17 cellular contexts compared by ENCODE assay signal in the genomic region with DNA sequence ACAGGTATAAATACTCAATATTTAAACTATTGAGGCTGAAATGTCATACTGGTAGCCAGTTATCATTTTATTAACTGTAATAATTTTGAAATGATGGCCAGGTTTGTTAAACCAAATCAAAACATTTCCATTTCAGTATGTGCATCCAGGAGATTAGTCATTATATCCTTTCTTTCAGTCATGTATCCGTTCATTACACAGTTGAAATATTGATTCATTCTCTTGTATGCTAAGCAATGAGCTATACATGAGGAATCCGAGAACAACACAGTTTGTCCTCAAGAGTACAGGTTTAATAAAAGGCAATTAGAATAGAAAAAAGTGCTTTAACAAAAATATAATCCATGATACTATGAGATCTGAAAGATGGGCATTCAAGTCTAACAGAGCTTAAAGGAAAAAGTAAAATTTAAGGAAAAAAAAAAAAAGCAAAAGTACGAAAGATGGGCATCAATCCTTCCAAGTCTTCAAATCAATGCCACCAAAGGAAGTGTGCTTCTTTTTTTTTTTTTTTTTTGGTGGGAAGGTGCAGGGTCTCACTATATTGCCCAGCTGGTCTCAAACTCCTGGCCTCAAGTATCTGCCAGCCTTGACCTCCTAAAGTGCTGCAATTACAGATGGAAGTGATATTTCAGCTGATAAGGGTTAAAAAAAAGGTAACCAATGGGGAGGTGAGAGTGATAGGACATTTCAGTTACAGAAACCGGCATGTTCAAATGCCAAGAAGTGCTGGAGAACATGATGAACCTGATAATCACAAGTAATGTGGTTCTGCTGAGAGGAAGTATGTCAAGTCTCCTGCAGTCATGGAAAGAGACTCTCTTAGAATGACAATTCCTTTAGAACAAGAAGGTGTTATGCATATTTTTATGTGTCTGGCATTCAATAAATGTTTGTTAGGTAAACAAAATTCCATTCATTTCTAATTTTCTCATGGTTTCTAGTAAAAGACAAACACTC. TPM values are rescaled to one million over a fixed set of nuclear protein-coding genes. Genes with fewer than 3 reads are reported as not detected.
DNase-seq lines count a peak whose midpoint lies in the region; ATAC-seq, FAIRE-seq and TF ChIP-seq lines count a peak whose summit lies in the region.
"Had no signal": no experiment of that assay in that cellular context is flagged by ENCODE, and none has a peak within 500 bp of the region (broad histone marks: within the 10 kb centered on the region; RNA-seq: fewer than 3 reads in every experiment).

No MANE protein-coding gene starts in this region.

- H3F3A ChIP-seq in GM23248 (ENCODE audit: insufficient read depth) = 0 out of 2 replicates have a peak, but pooled peaks cover 20% of the 10 kb centered on the region

- DNase-seq in GM23248 (peak; percentile 35), HFFc6 (no peak), astrocyte (ENCODE audit: low read depth) (peak; percentile 20), NCI-H510A treated with DMSO at 0.1 percent for 48 hours (lab: John Stamatoyannopoulos, UW) (no peak)
- DNase-seq: activated CD8-positive, alpha-beta T cell treated with anti-CD3 and anti-CD28 coated beads for 36 hours; activated effector memory CD4-positive, alpha-beta T cell treated with Interleukin-2 at 50 U/mL for 16 hours; BE2C; GOT3; left ventricle myocardium inferior; NCI-H2081; NCI-H524 treated with DMSO at 0.1 percent for 48 hours had no signal

- peaks cover 99% of the 10 kb centered on the region for H3K79me2 ChIP-seq in GM23248 (ENCODE audit: insufficient read depth)
- H3K79me2 ChIP-seq in astrocyte (ENCODE audit: insufficient read depth, low read length) = peaks cover 67% of the 10 kb centered on the region

- no peak for FAIRE-seq in astrocyte (lab: Jason Lieb, UNC)
- FAIRE-seq: GM12878 had no signal

- H2AFZ ChIP-seq in GM23248 = no peak overlapping the region
- H2AFZ ChIP-seq in astrocyte (ENCODE audit: low read depth, low read length) = no peak overlapping the region

- H3K4me1 Mint-ChIP-seq in HFFc6 (ENCODE audit: low read depth) = peaks cover 32% of the 10 kb centered on the region
- peaks cover 4% of the 10 kb centered on the region for H3K4me1 Mint-ChIP-seq in astrocyte (ENCODE audit: low read depth, unreplicated experiment)

- H3K36me3 ChIP-seq in GM23248 (ENCODE audit: low read depth) (peaks cover 56% of the 10 kb centered on the region), astrocyte (ENCODE audit: insufficient read depth, low read length) (peaks cover 25% of the 10 kb centered on the region), iPS-20b (ENCODE audit: insufficient read depth, low read depth, low read length) (peaks cover 93% of the 10 kb centered on the region)

- H3K4me2 ChIP-seq in GM23248 (ENCODE audit: unreplicated experiment) (no peak overlapping the region), astrocyte (ENCODE audit: low read length) (peak overlapping the region; percentile 11)
- H3K4me2 ChIP-seq: smooth muscle cell had no signal

- H3K36me3 Mint-ChIP-seq in HFFc6 (ENCODE audit: low read depth) = peaks cover 55% of the 10 kb centered on the region
- peaks cover 5% of the 10 kb centered on the region for H3K36me3 Mint-ChIP-seq in astrocyte (ENCODE audit: low read depth, unreplicated experiment)

- 78 to 82% methylated on average over 4 of the region's 4 CpGs for WGBS in GM23248 (ENCODE audit: low coverage in 1 of 2, low lambda C conversion rate in 2 of 2, missing lambda C conversion rate in 2 of 2), 2 experiments

- H3K27me3 ChIP-seq in GM23248 (replicated peaks; ENCODE audit: insufficient read depth) (no peaks in the 10 kb centered on the region), astrocyte (ENCODE audit: insufficient read depth, low read length) (no peaks in the 10 kb centered on the region), iPS-20b (ENCODE audit: insufficient read depth, low read length) (no peaks in the 10 kb centered on the region)
- H3K27me3 ChIP-seq: BE2C had no signal

- H3K4me1 ChIP-seq in GM23248 (ENCODE audit: insufficient read depth) (peaks cover 8% of the 10 kb centered on the region; the same call in 1 of the 2 replicates), astrocyte (ENCODE audit: insufficient read depth, low read length) (peaks cover 7% of the 10 kb centered on the region), iPS-20b (ENCODE audit: insufficient read depth, low read length) (peaks cover 14% of the 10 kb centered on the region)
- H3K4me1 ChIP-seq: BE2C had no signal

- H3K27ac Mint-ChIP-seq in HFFc6 (peak overlapping the region; percentile 56), astrocyte (ENCODE audit: unreplicated experiment) (no peak overlapping the region)
- H3K27ac Mint-ChIP-seq: activated CD8-positive, alpha-beta T cell treated with anti-CD3 and anti-CD28 coated beads for 36 hours had no signal

- no peak overlapping the region for H3K4me3 ChIP-seq in GM23248
- no peak overlapping the region for H3K4me3 ChIP-seq in astrocyte (ENCODE audit: insufficient read depth, low read depth, low read length)
- peak overlapping the region; percentile 33; the same call in 1 of the 2 replicates for H3K4me3 ChIP-seq in iPS-20b (ENCODE audit: low read length)
- H3K4me3 ChIP-seq: GM12878, left ventricle myocardium inferior, smooth muscle cell, thoracic aorta had no signal

- ATAC-seq in HG03108 (IDR thresholded peaks at IDR 0.05; ENCODE audit: unreplicated experiment) (no peak), GM19328 (IDR thresholded peaks at IDR 0.05; ENCODE audit: unreplicated experiment) (no peak)
- ATAC-seq: GM12878 had no signal

- in situ Hi-C loops in GM23248 (cut with MboI) = no loop called here

- no peaks in the 10 kb centered on the region for H3K9me3 Mint-ChIP-seq in HFFc6
- H3K9me3 Mint-ChIP-seq in astrocyte (ENCODE audit: unreplicated experiment) = no peaks in the 10 kb centered on the region
- H3K9me3 Mint-ChIP-seq: activated CD8-positive, alpha-beta T cell treated with anti-CD3 and anti-CD28 coated beads for 36 hours had no signal

- no peaks in the 10 kb centered on the region for H3K9me2 ChIP-seq in GM23248 (ENCODE audit: insufficient read depth)

- H3K9ac ChIP-seq in GM23248 = no peak overlapping the region
- no peak overlapping the region for H3K9ac ChIP-seq in astrocyte (ENCODE audit: low read length)
- H3K9ac ChIP-seq in iPS-20b (ENCODE audit: low read depth, low read length) = no peak overlapping the region

- H4K20me1 ChIP-seq in GM23248 (ENCODE audit: insufficient read depth) = no peaks in the 10 kb centered on the region
- peaks cover 34% of the 10 kb centered on the region for H4K20me1 ChIP-seq in astrocyte (ENCODE audit: insufficient read depth, low read length)

- TF ChIP-seq CTCF in HFFc6 (IDR thresholded peaks at IDR 0.05) (no peak), astrocyte (IDR thresholded peaks at IDR 0.05; ENCODE audit: insufficient read depth, low read depth, low read length) (no peak)

- H3K4me3 Mint-ChIP-seq in HFFc6 = peak overlapping the region; percentile 46
- no peak overlapping the region for H3K4me3 Mint-ChIP-seq in astrocyte (ENCODE audit: unreplicated experiment)
- H3K4me3 Mint-ChIP-seq: activated CD8-positive, alpha-beta T cell treated with anti-CD3 and anti-CD28 coated beads for 36 hours had no signal

- H3K27me3 Mint-ChIP-seq in HFFc6 (ENCODE audit: insufficient read depth) = no peaks in the 10 kb centered on the region
- H3K27me3 Mint-ChIP-seq in astrocyte (ENCODE audit: low read depth, unreplicated experiment) = no peaks in the 10 kb centered on the region
- H3K27me3 Mint-ChIP-seq: activated CD8-positive, alpha-beta T cell treated with anti-CD3 and anti-CD28 coated beads for 36 hours had no signal

- H3K27ac ChIP-seq in GM23248 = no peak overlapping the region
- no peak overlapping the region for H3K27ac ChIP-seq in astrocyte (ENCODE audit: low read depth, low read length)
- no peak overlapping the region for H3K27ac ChIP-seq in iPS-20b (ENCODE audit: low read length)
- H3K27ac ChIP-seq: left ventricle myocardium inferior, thoracic aorta had no signal

- H3K9me3 ChIP-seq in GM23248 (ENCODE audit: low read depth) (no peaks in the 10 kb centered on the region), astrocyte (ENCODE audit: insufficient read depth, low read depth, low read length) (no peaks in the 10 kb centered on the region), iPS-20b (ENCODE audit: insufficient read depth, low read depth, low read length) (no peaks in the 10 kb centered on the region)
- H3K9me3 ChIP-seq: BE2C, left ventricle myocardium inferior, thoracic aorta had no signal

RNA-seq across cellular contexts. Expression of a gene that starts 35.8 kb away (rescaled TPM):
- 18.3 and 21.9 TPM in 2 replicates for total RNA-seq in GM23248 (2014; rRNA removed; shearing (Covaris generic))
- polyA plus RNA-seq in GM23248 (2016; fragmentation: Nextera tagmentation; extraction: Ambion mirVana) = 12.0 and 13.6 TPM in 2 replicates
- 10 to 100 TPM; 60.3 to 69.0 (median 64.8) TPM for total RNA-seq in HFFc6 (2021; fragmentation: NEBNext Ultra II Directional; extraction: Animal tissue kit (Norgen Biotek cat#: 25700))
- 55.6 and 69.4 TPM in 2 replicates for total RNA-seq in astrocyte

Comparison
In these comparisons a context has a peak if more than half of its experiments do, and no peak if none do; other contexts are left out.
1. DNase-seq: peak in GM23248 (single experiment) and astrocyte (single experiment); none in HFFc6 (single experiment) and NCI-H510A treated with DMSO at 0.1 percent for 48 hours (single experiment).